Comparison of ENCODE assay signal across 27 cellular contexts in genomic region chr2:4353668-4354067, GRCh38.
A peak's percentile ranks its signal among the peaks of the same experiment; 100 is the strongest.
DNase-seq lines count a peak whose midpoint lies in the region; ATAC-seq, FAIRE-seq and TF ChIP-seq lines count a peak whose summit lies in the region.
"Had no signal": no experiment of that assay in that cellular context is flagged by ENCODE, and none has a peak within 500 bp of the region (broad histone marks: within the 10 kb centered on the region; RNA-seq: fewer than 3 reads in every experiment).

No MANE protein-coding gene starts in this region.

- POLR2A ChIA-PET in PC-3 (lab: Charles Lee; ENCODE audit: unreplicated experiment) (no interaction called here), H1 (lab: Charles Lee; ENCODE audit: partially characterized antibody) (no interaction called here)

- peaks cover 6% of the 10 kb centered on the region for H3K27me3 Mint-ChIP-seq in GM23338 (ENCODE audit: insufficient read depth, low read depth, poor library complexity)
- H3K27me3 Mint-ChIP-seq: CD4-positive, alpha-beta memory T cell; CD4-positive, CD25-positive, alpha-beta regulatory T cell; CD8-positive, alpha-beta memory T cell had no signal

- H2BK12ac ChIP-seq in H1 (ENCODE audit: low read depth, low read length) = no peak overlapping the region

- CTCF ChIA-PET in PC-3 (lab: Charles Lee) = no interaction called here
- CTCF ChIA-PET in H1 (lab: Charles Lee; ENCODE audit: partially characterized antibody) = interaction anchor here (0.7 to 2.2 kb wide), 14 partner anchors 11 to 641 kb away, joined by 3 to 10 read pairs (median 4); no protein-coding TSS in a partner anchor

- no peaks in the 10 kb centered on the region for H3K79me1 ChIP-seq in H1 (ENCODE audit: low read depth, low read length)

- no TSS peak for BruUV-seq in PC-3 (replicated peaks; lab: Mats Ljungman, UMichigan)

- no peak overlapping the region for H3K4me2 ChIP-seq in PC-3 (ENCODE audit: low read length)
- H3K4me2 ChIP-seq in H1 (ENCODE audit: insufficient read depth in 1 of 2, low read depth in 2 of 2, low read length in 2 of 2) = no peak overlapping the region
- H3K4me2 ChIP-seq in GM23338 = no peak overlapping the region
- H3K4me2 ChIP-seq: BLaER1 had no signal

- no peak overlapping the region for H4K8ac ChIP-seq in H1 (ENCODE audit: extremely low read depth, insufficient read depth, low read length)

- WGBS in H1 (ENCODE audit: extremely low coverage in 1 of 2, insufficient coverage in 1 of 2, insufficient read length in 1 of 2, insufficient replicate concordance in 2 of 2, low coverage in 1 of 2, low lambda C conversion rate in 2 of 2, missing lambda C conversion rate in 1 of 2), 2 experiments = 96% methylated on average over 4 of the region's 4 CpGs; no CpG with 5 or more reads in 1 of the 2 experiments
- WGBS in spleen, 5 donors = 48 to 67% (median 62%) methylated on average over 4 of the region's 4 CpGs

- H3K23ac ChIP-seq in H1 (ENCODE audit: insufficient read length) = no peak overlapping the region

- no peak overlapping the region for H4K5ac ChIP-seq in H1 (ENCODE audit: insufficient read length, low read depth, low read length)

- H2AFZ ChIP-seq in PC-3 (ENCODE audit: low read length) (no peak overlapping the region), H1 (ENCODE audit: low read length) (no peak overlapping the region), GM23338 (no peak overlapping the region)

- H3K9me3 Mint-ChIP-seq in GM23338 = peaks cover 63% of the 10 kb centered on the region

- in situ Hi-C loops in brain microvascular endothelial cell (cut with HindIII; ENCODE audit: low pct_ligation_motif_present, low sequenced_read_pairs) = no loop called here

- no peaks in the 10 kb centered on the region for H3K4me1 ChIP-seq in PC-3 (ENCODE audit: insufficient read depth, low read length)
- no peaks in the 10 kb centered on the region for H3K4me1 ChIP-seq in H1 (replicated peaks in 1 of 4; ENCODE audit: control insufficient read depth in 3 of 4, insufficient read depth in 4 of 4, low read length in 3 of 4)
- no peaks in the 10 kb centered on the region for H3K4me1 ChIP-seq in spleen
- no peaks in the 10 kb centered on the region for H3K4me1 ChIP-seq in GM23338 (ENCODE audit: insufficient read depth)
- H3K4me1 ChIP-seq: BE2C had no signal

- no peak overlapping the region for H3K9ac ChIP-seq in PC-3 (ENCODE audit: low read length)
- no peak overlapping the region for H3K9ac ChIP-seq in H1 (replicated peaks in 1 of 4; ENCODE audit: extremely low read depth in 1 of 4, low read depth in 3 of 4, low read length in 3 of 4)
- H3K9ac ChIP-seq: BLaER1 had no signal

- no peak overlapping the region for H3K27ac Mint-ChIP-seq in GM23338
- H3K27ac Mint-ChIP-seq: CD14-positive monocyte; CD4-positive, alpha-beta memory T cell; CD4-positive, CD25-positive, alpha-beta regulatory T cell; CD8-positive, alpha-beta memory T cell had no signal

- H3K9me3 ChIP-seq in PC-3 (ENCODE audit: low read length) (no peaks in the 10 kb centered on the region), H1 (ENCODE audit: insufficient read depth in 2 of 2, low read depth in 1 of 2, low read length in 1 of 2) (no peaks in the 10 kb centered on the region), spleen (peaks cover 0 to 5% (median 0%) of the 10 kb centered on the region in 8 donors)
- H3K9me3 ChIP-seq: BE2C had no signal

- no peak overlapping the region for H4K91ac ChIP-seq in H1 (replicated peaks; ENCODE audit: insufficient read length, low read length)

- H2AK5ac ChIP-seq in H1 (ENCODE audit: low read depth, low read length) = no peak overlapping the region

- H3K9me2 ChIP-seq in PC-3 (replicated peaks; ENCODE audit: low read length) (no peaks in the 10 kb centered on the region), GM23338 (ENCODE audit: insufficient read depth) (no peaks in the 10 kb centered on the region)

- H3K4me1 Mint-ChIP-seq in GM23338 = no peaks in the 10 kb centered on the region
- H3K4me1 Mint-ChIP-seq: CD14-positive monocyte; CD4-positive, alpha-beta memory T cell; CD4-positive, CD25-positive, alpha-beta regulatory T cell; CD8-positive, alpha-beta memory T cell had no signal

- no peaks in the 10 kb centered on the region for H3K27me3 ChIP-seq in PC-3 (ENCODE audit: low read length)
- H3K27me3 ChIP-seq in brain microvascular endothelial cell (replicated peaks) = no peaks in the 10 kb centered on the region
- no peaks in the 10 kb centered on the region for H3K27me3 ChIP-seq in H1 (replicated peaks in 1 of 4; ENCODE audit: control insufficient read depth in 3 of 4, extremely low read depth in 1 of 4, insufficient read depth in 3 of 4, low read length in 3 of 4)
- no peaks in the 10 kb centered on the region for H3K27me3 ChIP-seq in spleen (replicated peaks in 1 of 7)
- H3K27me3 ChIP-seq in GM23338 (ENCODE audit: insufficient read depth) = no peaks in the 10 kb centered on the region
- H3K27me3 ChIP-seq: BE2C, BLaER1 had no signal

- no peak for TF ChIP-seq POLR2A in H1 (IDR thresholded peaks at IDR 0.05; ENCODE audit: control extremely low read depth in 1 of 2, low read depth in 2 of 2, low read length in 2 of 2)
- TF ChIP-seq POLR2A in spleen (IDR thresholded peaks at IDR 0.05) = no peak

- FAIRE-seq in H1 (lab: Jason Lieb, UNC) = no peak
- FAIRE-seq: A204.1, GM12878, GM12892, GM18507 had no signal

- no peaks in the 10 kb centered on the region for H4K20me1 ChIP-seq in PC-3 (ENCODE audit: low read length)
- H4K20me1 ChIP-seq in H1 (replicated peaks in 1 of 2; ENCODE audit: control insufficient read depth in 1 of 2, insufficient read depth in 2 of 2, low read length in 2 of 2) = no peaks in the 10 kb centered on the region
- no peaks in the 10 kb centered on the region for H4K20me1 ChIP-seq in GM23338 (replicated peaks; ENCODE audit: insufficient read depth)
- H4K20me1 ChIP-seq: BLaER1 had no signal

- no peaks in the 10 kb centered on the region for H3K36me3 Mint-ChIP-seq in GM23338 (ENCODE audit: low read depth)
- H3K36me3 Mint-ChIP-seq: CD14-positive monocyte; CD4-positive, alpha-beta memory T cell; CD4-positive, CD25-positive, alpha-beta regulatory T cell; CD8-positive, alpha-beta memory T cell had no signal

- no peak overlapping the region for H2BK15ac ChIP-seq in H1 (ENCODE audit: low read length)

- H3K23me2 ChIP-seq in H1 (ENCODE audit: low read depth, low read length) = no peaks in the 10 kb centered on the region

- no peak overlapping the region for H2BK120ac ChIP-seq in H1 (replicated peaks; ENCODE audit: low read depth, low read length)

- no peak overlapping the region for H3K56ac ChIP-seq in H1 (replicated peaks; ENCODE audit: insufficient read length, low read depth, low read length)

- TF ChIP-seq CTCF in PC-3 (conservative IDR thresholded peaks at IDR 0.05; ENCODE audit: low read depth, low read length) = no peak
- no peak for TF ChIP-seq CTCF in brain microvascular endothelial cell (IDR thresholded peaks at IDR 0.05; ENCODE audit: low read depth, low read length, missing control alignments)
- no peak for TF ChIP-seq CTCF in H1 (IDR thresholded peaks at IDR 0.05; ENCODE audit: control extremely low read depth in 1 of 3, insufficient read depth in 1 of 3, low read depth in 1 of 3, low read length in 3 of 3)
- TF ChIP-seq CTCF in spleen (IDR thresholded peaks at IDR 0.05 in 8 of 11, conservative IDR thresholded peaks at IDR 0.05 in 3 of 11) = no peak
- TF ChIP-seq CTCF in GM23338 (conservative IDR thresholded peaks at IDR 0.05; ENCODE audit: low read depth in 2 of 2) = no peak

- no peak overlapping the region for H3K4me3 Mint-ChIP-seq in GM23338
- H3K4me3 Mint-ChIP-seq: CD14-positive monocyte; CD4-positive, alpha-beta memory T cell; CD4-positive, CD25-positive, alpha-beta regulatory T cell; CD8-positive, alpha-beta memory T cell had no signal

- H2BK20ac ChIP-seq in H1 (ENCODE audit: low read length) = 0 out of 2 replicates have a peak overlapping the region, but pooled peaks have one; percentile 86

- H3K36me3 ChIP-seq in PC-3 (ENCODE audit: low read depth, low read length) = no peaks in the 10 kb centered on the region
- no peaks in the 10 kb centered on the region for H3K36me3 ChIP-seq in brain microvascular endothelial cell (replicated peaks)
- no peaks in the 10 kb centered on the region; a peak in 1 of 8 replicates for H3K36me3 ChIP-seq in H1 (ENCODE audit: control insufficient read depth in 2 of 4, insufficient read depth in 4 of 4, low read length in 3 of 4)
- H3K36me3 ChIP-seq in spleen = no peaks in the 10 kb centered on the region
- no peaks in the 10 kb centered on the region for H3K36me3 ChIP-seq in GM23338 (ENCODE audit: insufficient read depth)
- H3K36me3 ChIP-seq: BE2C, BLaER1 had no signal

- H3K27ac ChIP-seq in PC-3 (ENCODE audit: low read length) (peak overlapping the region; percentile 47), brain microvascular endothelial cell (peak overlapping the region; percentile 22), H1 (ENCODE audit: low read depth, low read length) (no peak overlapping the region), spleen (peak overlapping the region in 3 of 8 donors; percentile 1 to 26 (median 22)), GM23338 (ENCODE audit: low read depth) (no peak overlapping the region)
- H3K27ac ChIP-seq: BLaER1 had no signal

- intact Hi-C loops in PC-3 (cut with micrococcal nuclease) = no loop called here
- intact Hi-C loops in spleen (cut with DNase I; ENCODE audit: low total_unique reads) = no loop called here

- TF ChIP-seq EP300 in H1 (IDR thresholded peaks at IDR 0.05; ENCODE audit: borderline replicate concordance in 1 of 2, low read depth in 2 of 2, low read length in 2 of 2) = no peak

- no peak overlapping the region for H3K18ac ChIP-seq in H1 (ENCODE audit: extremely low read depth, low read length)

- H3K4me3 ChIP-seq in PC-3 (ENCODE audit: low read length) = no peak overlapping the region
- H3K4me3 ChIP-seq in brain microvascular endothelial cell (ENCODE audit: low read depth, low read length) = no peak overlapping the region
- H3K4me3 ChIP-seq in H1 (ENCODE audit: extremely low read depth in 1 of 4, insufficient read depth in 2 of 4, low read depth in 3 of 4, low read length in 4 of 4) = no peak overlapping the region
- no peak overlapping the region for H3K4me3 ChIP-seq in spleen
- H3K4me3 ChIP-seq in GM23338 = no peak overlapping the region
- H3K4me3 ChIP-seq: BLaER1, GM12878 had no signal

- H3K79me2 ChIP-seq in PC-3 (ENCODE audit: low read length) (no peaks in the 10 kb centered on the region), H1 (ENCODE audit: control insufficient read depth in 1 of 2, insufficient read depth in 2 of 2, low read length in 2 of 2) (no peaks in the 10 kb centered on the region), GM23338 (replicated peaks; ENCODE audit: insufficient read depth) (no peaks in the 10 kb centered on the region)

- DNase-seq in PC-3 = no peak
- DNase-seq in brain microvascular endothelial cell = no peak
- no peak for DNase-seq in H1 (ENCODE audit: low read depth in 1 of 2, low spot score in 2 of 2)
- peak; percentile 5 for DNase-seq in glomerular endothelial cell (ENCODE audit: extremely low read depth, low read depth, low spot score)
- no peak for DNase-seq in spleen
- no peak for DNase-seq in GM23338 (ENCODE audit: low spot score)
- DNase-seq: 8988T; ACHN; BE2C; C1 segment of cervical spinal cord; CD4-positive, alpha-beta memory T cell; CD4-positive, CD25-positive, alpha-beta regulatory T cell; CD8-positive, alpha-beta memory T cell; COR-L47; DMS 273 treated with DMSO at 0.1 percent for 48 hours; DMS153; DMS79; DND-41; EL; GDM1 had no signal

- ATAC-seq in PC-3 (no peak), GM21447 (IDR thresholded peaks at IDR 0.05; ENCODE audit: unreplicated experiment) (no peak), GM23338 (no peak)
- ATAC-seq: GM12878 had no signal

- H3K14ac ChIP-seq in H1 (ENCODE audit: insufficient read length) = no peak overlapping the region

- H3F3A ChIP-seq in PC-3 (ENCODE audit: low read length, unreplicated experiment) (no peaks in the 10 kb centered on the region), GM23338 (replicated peaks; ENCODE audit: low read depth) (no peaks in the 10 kb centered on the region)

- H3K4ac ChIP-seq in H1 (replicated peaks; ENCODE audit: insufficient read length, low read depth, low read length) = no peak overlapping the region

- no peak overlapping the region for H2BK5ac ChIP-seq in H1 (ENCODE audit: low read depth, low read length)

- TF ChIP-seq RAD21 in H1 (IDR thresholded peaks at IDR 0.05 in 1 of 2, conservative IDR thresholded peaks at IDR 0.05 in 1 of 2; ENCODE audit: low read depth in 2 of 2, low read length in 2 of 2) = no peak

Comparison
In these comparisons a context has a peak if more than half of its experiments do, and no peak if none do; other contexts are left out.
1. H3K27ac ChIP-seq: peak in PC-3 (single experiment) and brain microvascular endothelial cell (single experiment); none in H1 (single experiment) and GM23338 (single experiment).